In genomic region chr3:33438871-33439270, GRCh38 we compare ENCODE assay signal across 1 cellular context.
TF ChIP-seq lines count a peak whose summit lies in the region.

No MANE protein-coding gene starts in this region.

TF ChIP-seq in GM23338, 12 proteins besides CTCF, POLR2A, EP300 and RAD21 (continued from another document):
- TF ChIP-seq ETS1 (IDR thresholded peaks at IDR 0.05) (no peak), EZH2 (IDR thresholded peaks at IDR 0.05; ENCODE audit: low read depth, unreplicated experiment) (no peak), EZH2phosphoT487 (IDR thresholded peaks at IDR 0.05; ENCODE audit: unreplicated experiment) (no peak), NANOG (IDR thresholded peaks at IDR 0.05; ENCODE audit: borderline replicate concordance) (no peak), POLR2AphosphoS5 (IDR thresholded peaks at IDR 0.05; ENCODE audit: low read depth) (no peak)
